Comparison of ENCODE assay signal across 10 cellular contexts in the genomic region with DNA sequence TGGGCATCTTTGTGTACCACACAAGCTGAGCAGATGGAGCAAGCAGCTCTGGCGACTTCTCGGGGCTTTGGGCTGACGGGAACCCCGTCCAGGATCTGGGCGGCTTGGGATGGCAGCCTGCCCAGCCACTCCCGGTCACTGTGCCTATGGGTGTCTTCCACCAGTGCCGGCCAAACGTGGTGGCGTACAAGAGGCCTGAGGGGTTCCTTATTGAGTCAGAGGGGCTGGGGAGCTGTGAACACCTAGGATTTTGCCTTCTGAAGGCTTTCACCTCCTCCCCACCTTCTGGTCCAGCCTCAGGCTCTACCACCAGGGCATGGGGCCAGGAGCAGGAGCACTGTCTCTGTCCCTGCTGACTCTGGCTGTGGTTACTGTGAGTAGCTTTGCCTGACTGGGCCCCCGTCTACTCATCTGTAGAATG.
DNase-seq lines count a peak whose midpoint lies in the region; ATAC-seq and TF ChIP-seq lines count a peak whose summit lies in the region.
"Had no signal": no experiment of that assay in that cellular context is flagged by ENCODE, and none has a peak within 500 bp of the region (broad histone marks: within the 10 kb centered on the region; RNA-seq: fewer than 3 reads in every experiment).

No MANE protein-coding gene starts in this region.

- H3K9me1 ChIP-seq in IMR-90 (ENCODE audit: insufficient read depth, low read length): peaks cover 40% of the 10 kb centered on the region

- no peak overlapping the region for H3K27ac Mint-ChIP-seq in T-helper 2 cell treated with Interferon-gamma antibody and Interleukin-4, amounts not matched to agents 5 μg/mL and 100 μg/mL, for 36 hours
- H3K27ac Mint-ChIP-seq in Caco-2 (ENCODE audit: unreplicated experiment): no peak overlapping the region
- H3K27ac Mint-ChIP-seq: T-helper 1 cell treated with Interleukin-12 subunit alpha and Interleukin-12 subunit beta and Interleukin-4 antibody, amounts not matched to agents 30 μg/mL and 1 μg/mL, for 36 hours had no signal

- H3K9me3 Mint-ChIP-seq in T-helper 2 cell treated with Interferon-gamma antibody and Interleukin-4, amounts not matched to agents 5 μg/mL and 100 μg/mL, for 36 hours: no peaks in the 10 kb centered on the region
- H3K9me3 Mint-ChIP-seq in Caco-2 (ENCODE audit: unreplicated experiment): no peaks in the 10 kb centered on the region
- H3K9me3 Mint-ChIP-seq: T-helper 1 cell treated with Interleukin-12 subunit alpha and Interleukin-12 subunit beta and Interleukin-4 antibody, amounts not matched to agents 30 μg/mL and 1 μg/mL, for 36 hours had no signal

- in situ Hi-C loops in IMR-90 (cut with MboI; ENCODE audit: low sequenced_read_pairs): no loop called here

- no peaks in the 10 kb centered on the region for H3K27me3 Mint-ChIP-seq in T-helper 2 cell treated with Interferon-gamma antibody and Interleukin-4, amounts not matched to agents 5 μg/mL and 100 μg/mL, for 36 hours (ENCODE audit: low read depth)
- no peaks in the 10 kb centered on the region for H3K27me3 Mint-ChIP-seq in Caco-2 (ENCODE audit: insufficient read depth, unreplicated experiment)

- TF ChIP-seq CTCF in IMR-90 (conservative IDR thresholded peaks at IDR 0.05; ENCODE audit: low read depth, low read length) (no peak), Caco-2 (IDR thresholded peaks at IDR 0.05; ENCODE audit: insufficient read depth in 1 of 2, low read depth in 1 of 2, low read length in 1 of 2, severe bottlenecking in 1 of 2, unreplicated experiment in 1 of 2) (no peak)

- H4K5ac ChIP-seq in IMR-90 (ENCODE audit: low read depth, low read length): no peak overlapping the region

- no peak overlapping the region for H3K14ac ChIP-seq in IMR-90 (replicated peaks; ENCODE audit: low read depth, low read length)

- peaks cover 42% of the 10 kb centered on the region for H3K36me3 ChIP-seq in IMR-90 (ENCODE audit: control insufficient read depth, insufficient read depth, low read length)
- H3K36me3 ChIP-seq in Caco-2 (ENCODE audit: control insufficient read depth, insufficient read depth, low read length): peaks cover 1% of the 10 kb centered on the region

- no peak overlapping the region for H3K4me3 Mint-ChIP-seq in T-helper 2 cell treated with Interferon-gamma antibody and Interleukin-4, amounts not matched to agents 5 μg/mL and 100 μg/mL, for 36 hours
- no peak overlapping the region for H3K4me3 Mint-ChIP-seq in Caco-2 (ENCODE audit: unreplicated experiment)
- H3K4me3 Mint-ChIP-seq: T-helper 1 cell treated with Interleukin-12 subunit alpha and Interleukin-12 subunit beta and Interleukin-4 antibody, amounts not matched to agents 30 μg/mL and 1 μg/mL, for 36 hours had no signal

- 56% methylated on average over 3 of the region's 10 CpGs; no CpG with 5 or more reads in 1 of the 2 experiments for whole genome bisulfite sequencing in IMR-90 (ENCODE audit: extremely low coverage in 2 of 2, insufficient read length in 1 of 2), 2 experiments

- H3K23ac ChIP-seq in IMR-90 (ENCODE audit: low read depth, low read length): 0 out of 2 replicates have a peak overlapping the region, but pooled peaks have one; percentile 31

- no peak overlapping the region for H2BK120ac ChIP-seq in IMR-90 (ENCODE audit: low read depth, low read length)

- peaks cover 82% of the 10 kb centered on the region for H4K20me1 ChIP-seq in IMR-90 (ENCODE audit: insufficient read depth, low read length)

- no peak overlapping the region for H2BK20ac ChIP-seq in IMR-90 (ENCODE audit: low read depth, low read length)

- H4K8ac ChIP-seq in IMR-90 (ENCODE audit: low read depth in 2 of 2, low read length in 2 of 2): no peak overlapping the region

- H3K27me3 ChIP-seq in IMR-90 (ENCODE audit: control insufficient read depth, insufficient read depth, low read length): no peaks in the 10 kb centered on the region
- no peaks in the 10 kb centered on the region for H3K27me3 ChIP-seq in Caco-2 (replicated peaks; ENCODE audit: control insufficient read depth, insufficient read depth, low read length)

- H3K4me2 ChIP-seq in IMR-90 (ENCODE audit: low read depth, low read length): no peak overlapping the region

- peak overlapping the region; percentile 7 for H2AK9ac ChIP-seq in IMR-90 (replicated peaks; ENCODE audit: low read depth, low read length, poor library complexity)

- dilution Hi-C loops in IMR-90 (cut with HindIII; ENCODE audit: low sequenced_read_pairs, unreplicated experiment): no loop called here

- CTCF ChIA-PET in IMR-90 (lab: Yijun Ruan, JAX): no interaction called here
- CTCF ChIA-PET in Caco-2 (lab: Charles Lee): no interaction called here

- H3K18ac ChIP-seq in IMR-90 (ENCODE audit: low read depth, low read length): no peak overlapping the region

- no peak for ATAC-seq in IMR-90 (ENCODE audit: low read depth)
- ATAC-seq in HG03439 (IDR thresholded peaks at IDR 0.05; ENCODE audit: unreplicated experiment): no peak
- ATAC-seq in GM18519 (IDR thresholded peaks at IDR 0.05; ENCODE audit: low FRiP score, unreplicated experiment): no peak

- H3K27ac ChIP-seq in IMR-90 (ENCODE audit: insufficient read depth, low read length) (no peak overlapping the region), epithelial cell of prostate (peak overlapping the region; percentile 74)

- peaks cover 24% of the 10 kb centered on the region for H3K4me1 ChIP-seq in IMR-90 (ENCODE audit: control insufficient read depth, insufficient read depth, low read length)
- no peaks in the 10 kb centered on the region for H3K4me1 ChIP-seq in Caco-2

- no peak overlapping the region for H3K9ac ChIP-seq in IMR-90 (ENCODE audit: low read depth, low read length)

- H3K9me3 ChIP-seq in IMR-90 (ENCODE audit: control insufficient read depth, insufficient read depth, low read length): no peaks in the 10 kb centered on the region
- no peaks in the 10 kb centered on the region for H3K9me3 ChIP-seq in Caco-2

- peak overlapping the region; percentile 26 for H2AFZ ChIP-seq in IMR-90 (replicated peaks; ENCODE audit: low read length, poor library complexity)

- H2BK15ac ChIP-seq in IMR-90 (ENCODE audit: low read depth, low read length): no peak overlapping the region

- POLR2A ChIA-PET in IMR-90 (lab: Charles Lee; ENCODE audit: unreplicated experiment): no interaction called here
- POLR2A ChIA-PET in Caco-2 (lab: Charles Lee): no interaction called here

- 0 out of 2 replicates have a peak overlapping the region, but pooled peaks have one; percentile 0 for H3K4ac ChIP-seq in IMR-90 (ENCODE audit: low read depth, low read length)

- H3K36me3 Mint-ChIP-seq in T-helper 2 cell treated with Interferon-gamma antibody and Interleukin-4, amounts not matched to agents 5 μg/mL and 100 μg/mL, for 36 hours (ENCODE audit: low read depth): peaks cover 15% of the 10 kb centered on the region
- H3K36me3 Mint-ChIP-seq in Caco-2 (ENCODE audit: insufficient read depth, unreplicated experiment): peaks cover 32% of the 10 kb centered on the region

- H3K4me1 Mint-ChIP-seq in T-helper 2 cell treated with Interferon-gamma antibody and Interleukin-4, amounts not matched to agents 5 μg/mL and 100 μg/mL, for 36 hours (ENCODE audit: low read depth): no peaks in the 10 kb centered on the region
- H3K4me1 Mint-ChIP-seq in Caco-2 (ENCODE audit: low read depth, unreplicated experiment): peaks cover 5% of the 10 kb centered on the region

- TF ChIP-seq POLR2A in IMR-90 (IDR thresholded peaks at IDR 0.05; ENCODE audit: low read depth, low read length): no peak

- no peak for TF ChIP-seq RAD21 in IMR-90 (IDR thresholded peaks at IDR 0.05; ENCODE audit: low read length)

- no peak overlapping the region for H3K56ac ChIP-seq in IMR-90 (ENCODE audit: extremely low read depth, insufficient read depth, low read length)

- no peak overlapping the region for H3K4me3 ChIP-seq in IMR-90 (ENCODE audit: insufficient read depth, low read depth, low read length)
- H3K4me3 ChIP-seq in Caco-2 (ENCODE audit: low read depth, low read length): no peak overlapping the region

- H4K91ac ChIP-seq in IMR-90 (ENCODE audit: insufficient read depth, low read depth, low read length): no peak overlapping the region; the same call in 1 of the 2 replicates

- H2BK5ac ChIP-seq in IMR-90 (ENCODE audit: low read depth, low read length, poor library complexity, severe bottlenecking): no peak overlapping the region

- no peak overlapping the region for H2AK5ac ChIP-seq in IMR-90 (ENCODE audit: low read depth, low read length)

- BruUV-seq in IMR-90 (replicated peaks; lab: Mats Ljungman, UMichigan) (no TSS peak), Caco-2 (replicated peaks; lab: Mats Ljungman, UMichigan) (no TSS peak)

- DNase-seq in IMR-90 (no peak), epithelial cell of prostate (ENCODE audit: low read depth, low spot score) (no peak), midbrain (lab: John Stamatoyannopoulos, UW) (peak; percentile 55), superior temporal gyrus (ENCODE audit: extremely low spot score) (peak; percentile 65), Caco-2 (no peak)
- DNase-seq in T-helper 2 cell treated with Interferon-gamma antibody and Interleukin-4, amounts not matched to agents 5 μg/mL and 100 μg/mL, for 36 hours (ENCODE audit: low spot score): no peak
- DNase-seq: stimulated activated CD4-positive, alpha-beta T cell treated with anti-CD3 and anti-CD28 coated beads, Interleukin-12 subunit alpha, Interleukin-12 subunit beta, amount 100 ng/mL, for 4 hours had no signal

- intact Hi-C loops in IMR-90 (cut with micrococcal nuclease) (no loop called here), Caco-2 (cut with micrococcal nuclease; ENCODE audit: unreplicated experiment) (no loop called here)

- H3K79me1 ChIP-seq in IMR-90 (ENCODE audit: low read depth in 1 of 2, low read length in 2 of 2): peaks cover 56 to 85% of the 10 kb centered on the region in 2 experiments

TF ChIP-seq in IMR-90, 13 proteins besides CTCF, POLR2A, EP300 and RAD21:
- TF ChIP-seq RFX5 (IDR thresholded peaks at IDR 0.05; ENCODE audit: low read depth, low read length): no peak
- no peak for TF ChIP-seq CEBPB (IDR thresholded peaks at IDR 0.05; ENCODE audit: low read depth, low read length)
- TF ChIP-seq MAZ (IDR thresholded peaks at IDR 0.05; ENCODE audit: borderline replicate concordance, low read depth, low read length): no peak
- TF ChIP-seq FOS (IDR thresholded peaks at IDR 0.05; ENCODE audit: low read depth, low read length): no peak

Comparison
In these comparisons a context has a peak if more than half of its experiments do, and no peak if none do; other contexts are left out.
1. DNase-seq: peak in midbrain (single experiment) and superior temporal gyrus (single experiment); none in IMR-90 (single experiment), epithelial cell of prostate (single experiment), T-helper 2 cell treated with Interferon-gamma antibody and Interleukin-4, amounts not matched to agents 5 μg/mL and 100 μg/mL, for 36 hours (single experiment) and Caco-2 (0 of 2).